In genomic region chr20:59043698-59044097, GRCh38 we compare ENCODE assay signal across 2 cellular contexts.
TF ChIP-seq lines count a peak whose summit lies in the region.

No MANE protein-coding gene starts in this region.

TF ChIP-seq in IMR-90, 13 proteins besides CTCF, POLR2A, EP300 and RAD21 (continued from another document):
- no peak for TF ChIP-seq CHD1 (IDR thresholded peaks at IDR 0.05; ENCODE audit: low read depth, low read length)
- TF ChIP-seq ELK1 (IDR thresholded peaks at IDR 0.05; ENCODE audit: borderline replicate concordance, low read depth, low read length) = no peak
- TF ChIP-seq CEBPB (IDR thresholded peaks at IDR 0.05; ENCODE audit: low read depth, low read length) = no peak
- no peak for TF ChIP-seq MAZ (IDR thresholded peaks at IDR 0.05; ENCODE audit: borderline replicate concordance, low read depth, low read length)
- no peak for TF ChIP-seq USF2 (IDR thresholded peaks at IDR 0.05; ENCODE audit: low read depth, low read length)
- no peak for TF ChIP-seq MAFK (IDR thresholded peaks at IDR 0.05; ENCODE audit: low read depth, low read length)
- no peak for TF ChIP-seq NFE2L2 (IDR thresholded peaks at IDR 0.05; ENCODE audit: low read depth, low read length)
- no peak for TF ChIP-seq BHLHE40 (IDR thresholded peaks at IDR 0.05; ENCODE audit: low read depth, low read length)
- no peak for TF ChIP-seq FOS (IDR thresholded peaks at IDR 0.05; ENCODE audit: low read depth, low read length)
- no peak for TF ChIP-seq SMC3 (IDR thresholded peaks at IDR 0.05; ENCODE audit: low read depth, low read length)
- no peak for TF ChIP-seq RFX5 (IDR thresholded peaks at IDR 0.05; ENCODE audit: low read depth, low read length)
- TF ChIP-seq RCOR1 (IDR thresholded peaks at IDR 0.05; ENCODE audit: insufficient replicate concordance, low read length) = no peak

TF ChIP-seq in HEK293T, 16 proteins besides CTCF, POLR2A, EP300 and RAD21 (continued from another document):
- TF ChIP-seq CTBP1 (IDR thresholded peaks at IDR 0.05; ENCODE audit: borderline replicate concordance) = no peak
- TF ChIP-seq BHLHE40 (IDR thresholded peaks at IDR 0.05; ENCODE audit: borderline replicate concordance) = no peak
- no peak for TF ChIP-seq PKNOX1 (IDR thresholded peaks at IDR 0.05)
- no peak for TF ChIP-seq FOXK2 (IDR thresholded peaks at IDR 0.05)
- TF ChIP-seq HDGF (IDR thresholded peaks at IDR 0.05; ENCODE audit: borderline replicate concordance) = no peak
- no peak for TF ChIP-seq ARNT (IDR thresholded peaks at IDR 0.05)
- no peak for TF ChIP-seq ZNF384 (IDR thresholded peaks at IDR 0.05)
- no peak for TF ChIP-seq TARDBP (IDR thresholded peaks at IDR 0.05)
- TF ChIP-seq FOXM1 (IDR thresholded peaks at IDR 0.05; ENCODE audit: borderline replicate concordance) = no peak
- TF ChIP-seq NFRKB (IDR thresholded peaks at IDR 0.05) = no peak
- no peak for TF ChIP-seq LEF1 (IDR thresholded peaks at IDR 0.05; ENCODE audit: borderline replicate concordance)
- no peak for TF ChIP-seq SP1 (IDR thresholded peaks at IDR 0.05)
- TF ChIP-seq ELF4 (IDR thresholded peaks at IDR 0.05) = no peak
- no peak for TF ChIP-seq FOXA1 (IDR thresholded peaks at IDR 0.05)
